In genomic region chr6:122969999-122970398, GRCh38 we compare ENCODE assay signal across 1 cellular context.
TF ChIP-seq lines count a peak whose summit lies in the region.

No MANE protein-coding gene starts in this region.

TF ChIP-seq in HepG2, 621 proteins besides CTCF, POLR2A, EP300 and RAD21 (continued from another document):
- no peak for TF ChIP-seq GLMP (CRISPR knock-in tag; IDR thresholded peaks at IDR 0.05; ENCODE audit: borderline replicate concordance)
